Comparison of ENCODE assay signal across 9 cellular contexts in the genomic region with DNA sequence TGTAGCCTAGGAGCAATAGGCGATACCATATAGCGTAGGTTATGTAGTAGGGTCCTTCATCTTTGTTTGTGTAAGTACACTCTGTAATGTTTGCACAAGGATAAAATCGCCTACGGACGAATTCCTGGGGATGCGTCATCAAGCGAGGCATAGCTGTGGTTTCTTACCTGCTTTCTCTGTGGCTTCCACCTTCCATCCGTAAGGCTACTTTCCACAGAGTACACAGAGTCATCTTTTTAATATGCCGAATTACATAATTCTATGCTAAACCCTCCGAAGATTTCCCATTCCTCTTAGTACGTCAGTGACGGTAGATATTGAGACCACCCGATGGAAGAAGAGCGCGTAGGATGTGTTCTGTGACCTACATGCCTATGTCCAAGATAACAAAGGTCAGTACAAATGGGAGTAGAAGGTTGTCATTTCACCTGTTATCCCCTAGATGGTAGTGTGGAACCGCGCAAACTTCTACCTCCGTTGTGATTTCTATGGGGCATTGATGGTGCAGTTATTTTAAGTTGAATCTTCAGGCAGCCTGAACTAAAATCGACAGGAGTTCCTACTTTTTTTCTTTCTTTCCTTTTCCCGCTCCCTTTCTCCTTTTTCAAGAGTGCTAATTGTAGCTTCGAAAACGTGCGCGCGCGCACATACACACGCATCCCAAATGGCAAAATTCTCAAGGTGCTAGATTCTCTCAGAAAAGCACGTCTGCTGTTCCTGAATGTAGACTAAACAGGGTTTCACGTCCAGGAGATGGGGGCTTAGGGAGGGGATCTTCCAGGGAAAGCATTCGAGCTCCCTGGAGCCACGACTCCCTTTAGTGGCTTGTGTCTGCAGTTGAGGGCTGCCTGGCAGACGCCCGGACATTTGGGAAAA.
DNase-seq lines count a peak whose midpoint lies in the region; ATAC-seq and TF ChIP-seq lines count a peak whose summit lies in the region.
"Had no signal": no experiment of that assay in that cellular context is flagged by ENCODE, and none has a peak within 500 bp of the region (broad histone marks: within the 10 kb centered on the region; RNA-seq: fewer than 3 reads in every experiment).

No MANE protein-coding gene starts in this region.

- H3K4me1 ChIP-seq in SJCRH30 (no peaks in the 10 kb centered on the region), esophagus squamous epithelium (peaks cover 0 to 9% (median 0%) of the 10 kb centered on the region in 3 donors)
- H3K4me1 ChIP-seq in naive thymus-derived CD4-positive, alpha-beta T cell (ENCODE audit: control insufficient read depth in 2 of 2, insufficient read depth in 2 of 2, low read length in 2 of 2), result no peaks in the 10 kb centered on the region

- H3K4me3 Mint-ChIP-seq in activated T-cell treated with anti-CD3 and anti-CD28 coated beads, Interleukin-2, amount 50 U/mL, for 72 hours, result no peak overlapping the region
- H3K4me3 Mint-ChIP-seq in naive thymus-derived CD4-positive, alpha-beta T cell, result no peak overlapping the region
- H3K4me3 Mint-ChIP-seq: naive B cell had no signal

- DNase-seq in activated T-cell treated with anti-CD3 and anti-CD28 coated beads, Interleukin-2, amount 50 U/mL, for 72 hours, result peak; percentile 3 to 14
- no peak for DNase-seq in activated T-cell treated with anti-CD3 and anti-CD28 coated beads, Interleukin-2, amount 50 U/mL, for 1 hour
- peak; percentile 88 for DNase-seq in HT1080 (ENCODE audit: low read depth)
- peak; percentile 33 to 71 for DNase-seq in SJCRH30
- no peak for DNase-seq in esophagus squamous epithelium (lab: John Stamatoyannopoulos, UW)
- DNase-seq in naive thymus-derived CD4-positive, alpha-beta T cell, result peak in 1 of 9 donors; percentile 6
- DNase-seq in mesenteric fat pad (ENCODE audit: low spot score), result no peak
- DNase-seq: naive B cell had no signal

- H3K9me3 ChIP-seq in SJCRH30 (replicated peaks) (no peaks in the 10 kb centered on the region), esophagus squamous epithelium (no peaks in the 10 kb centered on the region)
- H3K9me3 ChIP-seq in naive thymus-derived CD4-positive, alpha-beta T cell (ENCODE audit: control insufficient read depth in 2 of 3, low read length in 3 of 3), result no peaks in the 10 kb centered on the region

- no peaks in the 10 kb centered on the region for H3K9me3 Mint-ChIP-seq in activated T-cell treated with anti-CD3 and anti-CD28 coated beads, Interleukin-2, amount 50 U/mL, for 72 hours
- H3K9me3 Mint-ChIP-seq in naive thymus-derived CD4-positive, alpha-beta T cell, result peaks cover 0 to 4% (median 0%) of the 10 kb centered on the region in 11 donors

- TF ChIP-seq POLR2A in esophagus squamous epithelium (IDR thresholded peaks at IDR 0.05), result no peak

- no peak for ATAC-seq in activated T-cell treated with anti-CD3 and anti-CD28 coated beads, Interleukin-2, amount 50 U/mL, for 72 hours (replicated peaks in 1 of 2)
- ATAC-seq in GM21717 (IDR thresholded peaks at IDR 0.05; ENCODE audit: unreplicated experiment), result peak; percentile 97
- ATAC-seq in naive thymus-derived CD4-positive, alpha-beta T cell, result peak; percentile 45

- no peak overlapping the region for H3K27ac Mint-ChIP-seq in activated T-cell treated with anti-CD3 and anti-CD28 coated beads, Interleukin-2, amount 50 U/mL, for 72 hours
- H3K27ac Mint-ChIP-seq in naive thymus-derived CD4-positive, alpha-beta T cell, result no peak overlapping the region
- H3K27ac Mint-ChIP-seq: naive B cell had no signal

- CTCF ChIA-PET in naive thymus-derived CD4-positive, alpha-beta T cell (lab: Charles Lee), result no interaction called here

- POLR2A ChIA-PET in naive thymus-derived CD4-positive, alpha-beta T cell (lab: Charles Lee), result no interaction called here

- intact Hi-C loops in esophagus squamous epithelium (cut with DNase I), result no loop called here
- intact Hi-C loops in naive thymus-derived CD4-positive, alpha-beta T cell (cut with micrococcal nuclease), result no loop called here

- H3K36me3 ChIP-seq in SJCRH30, result no peaks in the 10 kb centered on the region
- H3K36me3 ChIP-seq in esophagus squamous epithelium, result no peaks in the 10 kb centered on the region
- H3K36me3 ChIP-seq in naive thymus-derived CD4-positive, alpha-beta T cell (ENCODE audit: control insufficient read depth in 2 of 3, insufficient read depth in 3 of 3, low read length in 3 of 3), result no peaks in the 10 kb centered on the region

- no peaks in the 10 kb centered on the region for H3K4me1 Mint-ChIP-seq in activated T-cell treated with anti-CD3 and anti-CD28 coated beads, Interleukin-2, amount 50 U/mL, for 72 hours (ENCODE audit: low read depth)
- H3K4me1 Mint-ChIP-seq in naive thymus-derived CD4-positive, alpha-beta T cell, result peaks cover 0 to 4% (median 0%) of the 10 kb centered on the region in 7 donors
- H3K4me1 Mint-ChIP-seq: naive B cell had no signal

- no peaks in the 10 kb centered on the region for H3K27me3 Mint-ChIP-seq in activated T-cell treated with anti-CD3 and anti-CD28 coated beads, Interleukin-2, amount 50 U/mL, for 72 hours (ENCODE audit: low read depth)
- no peaks in the 10 kb centered on the region for H3K27me3 Mint-ChIP-seq in naive thymus-derived CD4-positive, alpha-beta T cell
- H3K27me3 Mint-ChIP-seq: naive B cell had no signal

- WGBS in esophagus squamous epithelium, 2 donors, result 28% methylated on average over 28 to 32 of the region's 33 CpGs

- TF ChIP-seq CTCF in esophagus squamous epithelium (IDR thresholded peaks at IDR 0.05), result peak in 5 of 6 experiments; percentile 50 to 79 (median 61)

- H3K27ac ChIP-seq in SJCRH30 (no peak overlapping the region), esophagus squamous epithelium (no peak overlapping the region)
- H3K27ac ChIP-seq in naive thymus-derived CD4-positive, alpha-beta T cell (ENCODE audit: low read depth, low read length), result no peak overlapping the region

- H3K36me3 Mint-ChIP-seq in activated T-cell treated with anti-CD3 and anti-CD28 coated beads, Interleukin-2, amount 50 U/mL, for 72 hours (ENCODE audit: insufficient read depth in 2 of 2), result no peaks in the 10 kb centered on the region
- H3K36me3 Mint-ChIP-seq in naive thymus-derived CD4-positive, alpha-beta T cell, result no peaks in the 10 kb centered on the region
- H3K36me3 Mint-ChIP-seq: naive B cell had no signal

- H3K4me3 ChIP-seq in SJCRH30 (no peak overlapping the region), esophagus squamous epithelium (no peak overlapping the region)
- H3K4me3 ChIP-seq in naive thymus-derived CD4-positive, alpha-beta T cell (ENCODE audit: low read length), result no peak overlapping the region

- no peaks in the 10 kb centered on the region for H3K27me3 ChIP-seq in SJCRH30
- no peaks in the 10 kb centered on the region for H3K27me3 ChIP-seq in esophagus squamous epithelium
- H3K27me3 ChIP-seq in naive thymus-derived CD4-positive, alpha-beta T cell (ENCODE audit: control insufficient read depth in 2 of 2, insufficient read depth in 2 of 2, low read length in 2 of 2), result no peaks in the 10 kb centered on the region

Comparison
In these comparisons a context has a peak if more than half of its experiments do, and no peak if none do; other contexts are left out.
1. DNase-seq: peak in activated T-cell treated with anti-CD3 and anti-CD28 coated beads, Interleukin-2, amount 50 U/mL, for 72 hours (2 of 2), HT1080 (single experiment) and SJCRH30 (2 of 2); none in activated T-cell treated with anti-CD3 and anti-CD28 coated beads, Interleukin-2, amount 50 U/mL, for 1 hour (single experiment), esophagus squamous epithelium (single experiment) and mesenteric fat pad (single experiment).
2. ATAC-seq: peak in GM21717 (single experiment) and naive thymus-derived CD4-positive, alpha-beta T cell (single experiment); none in activated T-cell treated with anti-CD3 and anti-CD28 coated beads, Interleukin-2, amount 50 U/mL, for 72 hours (0 of 2).